ENCODE assay signal across 8 cellular contexts in the genomic region with DNA sequence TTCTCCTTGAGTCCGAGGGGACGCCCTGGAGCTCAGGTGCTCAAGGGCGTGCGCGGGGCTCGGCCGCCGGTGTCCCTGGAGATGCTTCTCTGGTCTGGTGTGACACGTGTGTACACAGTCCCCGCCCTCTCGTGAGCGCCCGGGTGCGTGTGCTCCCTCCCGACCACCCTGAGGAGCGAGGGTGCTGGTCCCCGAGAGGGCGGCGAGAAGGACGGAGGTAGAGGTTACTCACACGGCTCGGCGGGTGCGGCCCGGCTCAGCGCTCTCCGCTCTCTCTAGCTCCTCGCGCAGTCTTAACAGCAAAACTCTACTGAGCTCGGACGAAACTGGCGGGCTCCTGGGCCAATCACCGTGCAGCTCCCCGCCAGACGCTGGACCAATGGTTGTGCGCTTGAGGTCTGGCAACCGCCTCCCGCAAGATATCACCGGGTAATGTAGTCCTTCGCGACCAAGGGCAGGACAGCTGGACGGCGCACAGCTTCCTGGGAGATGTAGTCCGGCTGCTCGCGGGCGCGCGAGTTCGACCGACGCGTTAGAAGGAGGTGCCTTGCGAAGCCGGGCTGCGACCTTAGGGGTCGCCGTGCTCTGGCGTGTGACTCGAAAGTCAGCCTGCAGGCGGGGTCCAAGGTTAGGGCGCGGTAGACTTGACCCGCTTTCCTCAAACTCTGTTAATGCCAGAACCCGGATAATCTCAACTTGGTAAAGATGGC. TPM values are rescaled to one million over a fixed set of nuclear protein-coding genes. Genes with fewer than 3 reads are reported as not detected.
A peak's percentile ranks its signal among the peaks of the same experiment; 100 is the strongest.
DNase-seq lines count a peak whose midpoint lies in the region; ATAC-seq and TF ChIP-seq lines count a peak whose summit lies in the region.

A gene (minus strand): TSS at position 312 of the 710 bp plus-strand sequence. CDS start 2,669 bp downstream, outside the sequence.

- 0% methylated on average over 41 of the region's 65 CpGs; no CpG with 5 or more reads in 1 of the 2 experiments for WGBS in IMR-90 (ENCODE audit: extremely low coverage in 2 of 2, insufficient read length in 1 of 2), 2 experiments

- H3K36me3 ChIP-seq in IMR-90 (ENCODE audit: control insufficient read depth, insufficient read depth, low read length) = peaks cover 3% of the 10 kb centered on the region; the same call in 1 of the 2 replicates

- peak within 1 kb of the TSS; percentile 82 for H3K4me2 ChIP-seq in IMR-90 (ENCODE audit: low read depth, low read length)

- peaks cover 4% of the 10 kb centered on the region; the same call in 1 of the 2 replicates for H3K9me1 ChIP-seq in IMR-90 (ENCODE audit: insufficient read depth, low read length)

- H3K56ac ChIP-seq in IMR-90 (ENCODE audit: extremely low read depth, insufficient read depth, low read length) = peak within 1 kb of the TSS; percentile 84

- TF ChIP-seq RAD21 in IMR-90 (IDR thresholded peaks at IDR 0.05; ENCODE audit: low read length) = no peak

- peak within 1 kb of the TSS; percentile 81 for H2BK120ac ChIP-seq in IMR-90 (ENCODE audit: low read depth, low read length)

- dilution Hi-C loops in IMR-90 (cut with HindIII; ENCODE audit: low sequenced_read_pairs, unreplicated experiment) = no loop called here

- H3K23ac ChIP-seq in IMR-90 (ENCODE audit: low read depth, low read length) = peak within 1 kb of the TSS; percentile 81

- peak within 1 kb of the TSS; percentile 78; the same call in 2 of the 3 replicates for H2BK15ac ChIP-seq in IMR-90 (ENCODE audit: low read depth, low read length)

- peak within 1 kb of the TSS; percentile 57 to 96 for H4K8ac ChIP-seq in IMR-90 (ENCODE audit: low read depth in 2 of 2, low read length in 2 of 2)

- H3K18ac ChIP-seq in IMR-90 (ENCODE audit: low read depth, low read length) = peak within 1 kb of the TSS; percentile 63

- in situ Hi-C loops in IMR-90 (cut with MboI; ENCODE audit: low sequenced_read_pairs) = no loop called here

- no peaks in the 10 kb centered on the region for H4K20me1 ChIP-seq in IMR-90 (ENCODE audit: insufficient read depth, low read length)

- H3K79me1 ChIP-seq in IMR-90 (ENCODE audit: low read depth in 1 of 2, low read length in 2 of 2) = peaks cover 0 to 13% of the 10 kb centered on the region in 2 experiments; a peak in 1 of 4 replicates

- POLR2A ChIA-PET in IMR-90 (lab: Charles Lee; ENCODE audit: unreplicated experiment) = interaction anchor here (0.7 to 1.4 kb wide), 3 partner anchors 48 to 118 kb away, joined by 3 to 5 read pairs (median 3); no protein-coding TSS in a partner anchor

- CTCF ChIA-PET in IMR-90 (lab: Yijun Ruan, JAX) = interaction anchor here (0.8 to 1.7 kb wide), 7 partner anchors 9 to 123 kb away, joined by 3 to 15 read pairs (median 5); a partner anchor contains a TSS

- H2BK20ac ChIP-seq in IMR-90 (ENCODE audit: low read depth, low read length) = peak within 1 kb of the TSS; percentile 41; the same call in 1 of the 2 replicates

- H3K27me3 ChIP-seq in IMR-90 (ENCODE audit: control insufficient read depth, insufficient read depth, low read length) = no peaks in the 10 kb centered on the region
- H3K27me3 ChIP-seq in mononuclear cell (ENCODE audit: insufficient read depth, low read length) = no peaks in the 10 kb centered on the region

- peak within 1 kb of the TSS; percentile 86 for H3K4ac ChIP-seq in IMR-90 (ENCODE audit: low read depth, low read length)

- H3K9me3 ChIP-seq in IMR-90 (ENCODE audit: control insufficient read depth, insufficient read depth, low read length) (no peaks in the 10 kb centered on the region), mononuclear cell (ENCODE audit: low read depth, low read length) (no peaks in the 10 kb centered on the region)

- H3K4me1 ChIP-seq in IMR-90 (ENCODE audit: control insufficient read depth, insufficient read depth, low read length) (no peaks in the 10 kb centered on the region), mononuclear cell (ENCODE audit: insufficient read depth, low read length) (peaks cover 52% of the 10 kb centered on the region)

- H2AK9ac ChIP-seq in IMR-90 (replicated peaks; ENCODE audit: low read depth, low read length, poor library complexity) = peak within 1 kb of the TSS; percentile 76

- peak within 1 kb of the TSS; percentile 78 for H4K91ac ChIP-seq in IMR-90 (ENCODE audit: insufficient read depth, low read depth, low read length)

- 0 out of 2 replicates have a peak within 1 kb of the TSS, but pooled peaks have one; percentile 14 for H2AK5ac ChIP-seq in IMR-90 (ENCODE audit: low read depth, low read length)

- H3K4me3 ChIP-seq in IMR-90 (ENCODE audit: insufficient read depth, low read depth, low read length) = peak within 1 kb of the TSS; percentile 70
- H3K4me3 ChIP-seq in mononuclear cell (ENCODE audit: low read length) = peak within 1 kb of the TSS; percentile 72

- intact Hi-C loops in IMR-90 (cut with micrococcal nuclease) = no loop called here

- peak; percentile 63 for TF ChIP-seq POLR2A in IMR-90 (IDR thresholded peaks at IDR 0.05; ENCODE audit: low read depth, low read length)

- BruUV-seq in IMR-90 (replicated peaks; lab: Mats Ljungman, UMichigan) = no TSS peak

- peak within 1 kb of the TSS; percentile 94 for H2AFZ ChIP-seq in IMR-90 (replicated peaks; ENCODE audit: low read length, poor library complexity)

- H3K14ac ChIP-seq in IMR-90 (replicated peaks; ENCODE audit: low read depth, low read length) = peak within 1 kb of the TSS; percentile 90

- ATAC-seq in GM21528 (IDR thresholded peaks at IDR 0.05; ENCODE audit: low FRiP score, unreplicated experiment) = peak; percentile 86
- ATAC-seq in IMR-90 (ENCODE audit: low read depth) = peak; percentile 99

- H2BK5ac ChIP-seq in IMR-90 (ENCODE audit: low read depth, low read length, poor library complexity, severe bottlenecking) = peak within 1 kb of the TSS; percentile 88

- DNase-seq in DMS153 (lab: John Stamatoyannopoulos, UW) = peak; percentile 97
- peak; percentile 98 for DNase-seq in IMR-90
- peak; percentile 99 for DNase-seq in OCI-M1 (lab: John Stamatoyannopoulos, UW)
- peak; percentile 94 for DNase-seq in activated T-cell treated with anti-CD3 and anti-CD28 coated beads for 24 hours (ENCODE audit: low read depth)
- DNase-seq in epidermal melanocyte (ENCODE audit: insufficient read length, low spot score) = peak; percentile 99
- DNase-seq in stimulated activated CD8-positive, alpha-beta memory T cell treated with anti-CD3 and anti-CD28 coated beads, Interleukin-4, amount 100 ng/mL, for 1 hour (ENCODE audit: low read depth in 2 of 2, low spot score in 1 of 2) = peak; percentile 88 to 94

- peak within 1 kb of the TSS; percentile 67 for H3K9ac ChIP-seq in IMR-90 (ENCODE audit: low read depth, low read length)

- 0 out of 2 replicates have a peak, but pooled peaks have one; percentile 19 for TF ChIP-seq CTCF in IMR-90 (conservative IDR thresholded peaks at IDR 0.05; ENCODE audit: low read depth, low read length)

- peak within 1 kb of the TSS; percentile 51 for H4K5ac ChIP-seq in IMR-90 (ENCODE audit: low read depth, low read length)

- peak within 1 kb of the TSS; percentile 73 for H3K27ac ChIP-seq in IMR-90 (ENCODE audit: insufficient read depth, low read length)

TF ChIP-seq in IMR-90, 13 proteins besides CTCF, POLR2A, EP300 and RAD21:
- TF ChIP-seq NFE2L2 (IDR thresholded peaks at IDR 0.05; ENCODE audit: low read depth, low read length) = no peak
- TF ChIP-seq SMC3 (IDR thresholded peaks at IDR 0.05; ENCODE audit: low read depth, low read length) = no peak
- TF ChIP-seq RCOR1 (IDR thresholded peaks at IDR 0.05; ENCODE audit: insufficient replicate concordance, low read length) = no peak
- TF ChIP-seq RFX5 (IDR thresholded peaks at IDR 0.05; ENCODE audit: low read depth, low read length) = 0 out of 2 replicates have a peak, but pooled peaks have one; percentile 14
- peak; percentile 43; the same call in 1 of the 2 replicates for TF ChIP-seq FOS (IDR thresholded peaks at IDR 0.05; ENCODE audit: low read depth, low read length)
- TF ChIP-seq BHLHE40 (IDR thresholded peaks at IDR 0.05; ENCODE audit: low read depth, low read length) = no peak
- TF ChIP-seq MXI1 (IDR thresholded peaks at IDR 0.05; ENCODE audit: borderline replicate concordance, low read depth, low read length) = peak; percentile 74; the same call in 1 of the 2 replicates
- TF ChIP-seq CHD1 (IDR thresholded peaks at IDR 0.05; ENCODE audit: low read depth, low read length) = no peak
- TF ChIP-seq, protein P1, sequence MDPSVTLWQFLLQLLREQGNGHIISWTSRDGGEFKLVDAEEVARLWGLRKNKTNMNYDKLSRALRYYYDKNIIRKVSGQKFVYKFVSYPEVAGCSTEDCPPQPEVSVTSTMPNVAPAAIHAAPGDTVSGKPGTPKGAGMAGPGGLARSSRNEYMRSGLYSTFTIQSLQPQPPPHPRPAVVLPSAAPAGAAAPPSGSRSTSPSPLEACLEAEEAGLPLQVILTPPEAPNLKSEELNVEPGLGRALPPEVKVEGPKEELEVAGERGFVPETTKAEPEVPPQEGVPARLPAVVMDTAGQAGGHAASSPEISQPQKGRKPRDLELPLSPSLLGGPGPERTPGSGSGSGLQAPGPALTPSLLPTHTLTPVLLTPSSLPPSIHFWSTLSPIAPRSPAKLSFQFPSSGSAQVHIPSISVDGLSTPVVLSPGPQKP (IDR thresholded peaks at IDR 0.05; ENCODE audit: borderline replicate concordance, low read depth, low read length) = no peak
- TF ChIP-seq MAZ (IDR thresholded peaks at IDR 0.05; ENCODE audit: borderline replicate concordance, low read depth, low read length) = no peak; the same call in 1 of the 2 replicates
- no peak for TF ChIP-seq CEBPB (IDR thresholded peaks at IDR 0.05; ENCODE audit: low read depth, low read length)
- TF ChIP-seq, protein P2, sequence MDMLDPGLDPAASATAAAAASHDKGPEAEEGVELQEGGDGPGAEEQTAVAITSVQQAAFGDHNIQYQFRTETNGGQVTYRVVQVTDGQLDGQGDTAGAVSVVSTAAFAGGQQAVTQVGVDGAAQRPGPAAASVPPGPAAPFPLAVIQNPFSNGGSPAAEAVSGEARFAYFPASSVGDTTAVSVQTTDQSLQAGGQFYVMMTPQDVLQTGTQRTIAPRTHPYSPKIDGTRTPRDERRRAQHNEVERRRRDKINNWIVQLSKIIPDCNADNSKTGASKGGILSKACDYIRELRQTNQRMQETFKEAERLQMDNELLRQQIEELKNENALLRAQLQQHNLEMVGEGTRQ (IDR thresholded peaks at IDR 0.05; ENCODE audit: low read depth, low read length) = 0 out of 2 replicates have a peak, but pooled peaks have one; percentile 3
- no peak for TF ChIP-seq MAFK (IDR thresholded peaks at IDR 0.05; ENCODE audit: low read depth, low read length)
TF ChIP-seq in IMR-90: peak in this region for 4.

RNA-seq across cellular contexts. Expression of the gene that starts here (rescaled TPM):
- total RNA-seq in IMR-90 (2012; rRNA removed) (8.3 and 9.1 TPM in 2 replicates), mononuclear cell (5.9 TPM)
- 9.2 and 10.1 TPM in 2 replicates for polyA plus RNA-seq in IMR-90 (2012; rRNA removed)
- 6.8 and 8.2 TPM in 2 replicates for polyA plus RNA-seq in IMR-90 (2012; cell fraction: cytosol; rRNA removed)
- 7.1 and 9.9 TPM in 2 replicates for polyA plus RNA-seq in IMR-90 (2012; cell fraction: nucleus; rRNA removed; ENCODE audit: low replicate concordance)

Comparison
In these comparisons a context has a peak if more than half of its experiments do, and no peak if none do; other contexts are left out.
1. Peak in every context shown above with its lines: DNase-seq, ATAC-seq, H3K4me3 ChIP-seq and H3K27ac ChIP-seq.